In genomic region chr1:156527584-156527983, GRCh38 we compare ENCODE assay signal across 30 cellular contexts. TPM values are rescaled to one million over a fixed set of nuclear protein-coding genes. Genes with fewer than 3 reads are reported as not detected.
"Had no signal": no experiment of that assay in that cellular context is flagged by ENCODE, and none has a peak within 500 bp of the region (broad histone marks: within the 10 kb centered on the region; RNA-seq: fewer than 3 reads in every experiment).

No MANE protein-coding gene starts in this region.

- H3K27me3 ChIP-seq: ascending aorta, cardiac muscle cell, esophagus muscularis mucosa, foreskin keratinocyte, heart right ventricle, left lung, pancreas, stomach, thyroid gland, upper lobe of left lung had no signal

- H3K27ac Mint-ChIP-seq: activated naive CD8-positive, alpha-beta T cell had no signal

- H3K36me3 Mint-ChIP-seq: activated naive CD8-positive, alpha-beta T cell; brain; naive thymus-derived CD8-positive, alpha-beta T cell had no signal

- H3K4me3 Mint-ChIP-seq: brain; neural crest cell; stimulated activated naive B cell treated with anti-CD40 and anti-IgM and Interleukin-4, amounts not matched to agents 10 μg/mL and 1 μg/mL and 100 μg/mL, for 72 hours had no signal

- DNase-seq: activated CD4-positive, alpha-beta T cell treated with anti-CD3 and anti-CD28 coated beads for 4 hours; activated CD4-positive, alpha-beta T cell treated with anti-CD3 and anti-CD28 coated beads, Interleukin-2, amount 50 U/mL, for 4 hours; activated naive CD4-positive, alpha-beta T cell; activated T-cell treated with anti-CD3 and anti-CD28 coated beads, Interleukin-2, amount 50 U/mL, for 4 hours; foreskin keratinocyte; heart right ventricle; left lung; lower lobe of right lung; mesenchymal stem cell; nucleus accumbens; pancreas; right cardiac atrium; stimulated activated CD4-positive, alpha-beta T cell treated with anti-CD3 and anti-CD28 coated beads, Interleukin-15, amount 100 ng/mL, for 24 hours; stimulated activated CD4-positive, alpha-beta T cell treated with anti-CD3 and anti-CD28 coated beads, Interleukin-2, amount 100 ng/mL, for 24 hours; stimulated activated naive B cell treated with anti-CD40 and anti-IgM and Interleukin-4, amounts not matched to agents 10 μg/mL and 1 μg/mL and 100 μg/mL, for 72 hours; stomach; T-helper 1 cell; thyroid gland; upper lobe of left lung had no signal

- H3K27ac ChIP-seq: ascending aorta, cardiac muscle cell, esophagus muscularis mucosa, foreskin keratinocyte, heart right ventricle, left lung, lower lobe of right lung, pancreas, stomach, thyroid gland had no signal

- H3K9me3 ChIP-seq: ascending aorta, esophagus muscularis mucosa, heart right ventricle, left lung, lower lobe of right lung, pancreas, stomach, thyroid gland, upper lobe of left lung had no signal

- H3K9me3 Mint-ChIP-seq: activated T-cell treated with anti-CD3 and anti-CD28 coated beads, Interleukin-2, amount 50 U/mL, for 4 hours; brain; naive thymus-derived CD8-positive, alpha-beta T cell; neural crest cell; stimulated activated naive B cell treated with anti-CD40 and anti-IgM and Interleukin-4, amounts not matched to agents 10 μg/mL and 1 μg/mL and 100 μg/mL, for 72 hours had no signal

- H3K4me1 ChIP-seq: ascending aorta, foreskin keratinocyte, pancreas, thyroid gland had no signal

- FAIRE-seq: islet of Langerhans, pancreas had no signal

- ATAC-seq: foreskin keratinocyte; heart right ventricle; left lung; lower lobe of right lung; pancreas; right cardiac atrium; stimulated activated naive B cell treated with anti-CD40 and anti-IgM and Interleukin-4, amounts not matched to agents 10 μg/mL and 1 μg/mL and 100 μg/mL, for 72 hours had no signal

- H3K27me3 Mint-ChIP-seq: activated naive CD8-positive, alpha-beta T cell; brain; naive thymus-derived CD8-positive, alpha-beta T cell; stimulated activated naive B cell treated with anti-CD40 and anti-IgM and Interleukin-4, amounts not matched to agents 10 μg/mL and 1 μg/mL and 100 μg/mL, for 72 hours had no signal

- H3K4me3 ChIP-seq: ascending aorta, cardiac muscle cell, esophagus muscularis mucosa, heart right ventricle, left lung, lower lobe of right lung, pancreas, stomach, thyroid gland, upper lobe of left lung had no signal

- H3K36me3 ChIP-seq: ascending aorta, cardiac muscle cell, esophagus muscularis mucosa, lower lobe of right lung, pancreas, thyroid gland, upper lobe of left lung had no signal

RNA-seq across cellular contexts. Expression of gene IQGAP3, which starts 44.8 kb away (rescaled TPM):
- total RNA-seq: ascending aorta had no signal

RNA-seq across cellular contexts. Expression of gene TTC24, which starts 51.9 kb away (rescaled TPM):
- total RNA-seq: ascending aorta, cerebellum, esophagus muscularis mucosa, foreskin keratinocyte, glomerular endothelial cell, left lung, lower lobe of right lung, neural crest cell, pancreas, pulmonary artery endothelial cell, right cardiac atrium had no signal
